In genomic region chr13:79528356-79528755, GRCh38 we compare ENCODE assay signal across 1 cellular context.
TF ChIP-seq lines count a peak whose summit lies in the region.

No MANE protein-coding gene starts in this region.

TF ChIP-seq in IMR-90, 13 proteins besides CTCF, POLR2A, EP300 and RAD21 (continued from another document):
- TF ChIP-seq RCOR1 (IDR thresholded peaks at IDR 0.05; ENCODE audit: insufficient replicate concordance, low read length): no peak
